8 cellular contexts compared by ENCODE assay signal in the genomic region with DNA sequence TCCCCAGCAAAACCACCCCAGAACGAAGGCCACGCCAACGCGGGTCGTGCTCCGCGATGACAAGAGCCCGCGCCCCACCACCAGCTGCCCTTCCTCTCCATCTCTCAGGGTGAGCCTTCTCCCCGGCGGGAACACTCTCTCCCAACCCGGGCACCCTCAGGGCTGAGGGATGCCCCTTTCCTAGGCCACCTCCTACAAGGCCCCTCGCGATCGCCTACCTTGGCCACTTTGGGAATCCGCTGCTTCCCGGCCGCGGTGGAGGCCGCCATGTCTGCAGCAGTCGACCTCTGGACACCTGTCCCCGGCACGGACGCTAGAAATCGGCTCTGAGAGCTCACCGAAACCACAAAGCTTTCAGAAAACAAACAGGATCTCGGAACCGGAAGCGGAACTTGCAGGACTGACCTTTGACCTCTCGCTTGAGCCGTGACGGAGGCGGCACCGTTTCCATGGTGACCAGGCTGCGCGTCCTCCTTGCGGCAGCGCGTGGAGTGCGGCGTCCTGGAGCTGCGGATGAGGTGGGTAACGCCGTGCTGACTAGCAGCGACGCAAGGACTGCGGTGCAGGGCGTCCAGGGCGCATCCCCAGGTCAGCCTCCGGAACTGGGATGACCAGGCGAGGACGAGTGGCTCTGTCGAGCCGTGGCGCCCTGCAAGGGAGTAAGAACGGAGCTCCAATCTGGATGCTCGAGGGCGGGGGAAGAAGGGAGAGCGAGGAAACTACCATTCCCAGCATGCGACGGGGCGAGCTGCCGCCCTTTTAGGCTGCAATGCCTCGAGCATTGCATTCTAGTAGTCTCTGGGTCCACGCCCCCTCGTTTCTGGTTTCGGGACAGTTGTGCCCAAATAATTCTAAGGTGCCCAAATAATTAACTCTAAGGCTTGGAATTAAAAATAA. TPM values are rescaled to one million over a fixed set of nuclear protein-coding genes. Genes with fewer than 3 reads are reported as not detected.
A peak's percentile ranks its signal among the peaks of the same experiment; 100 is the strongest.
DNase-seq lines count a peak whose midpoint lies in the region; ATAC-seq lines count a peak whose summit lies in the region.

A gene with protein sequence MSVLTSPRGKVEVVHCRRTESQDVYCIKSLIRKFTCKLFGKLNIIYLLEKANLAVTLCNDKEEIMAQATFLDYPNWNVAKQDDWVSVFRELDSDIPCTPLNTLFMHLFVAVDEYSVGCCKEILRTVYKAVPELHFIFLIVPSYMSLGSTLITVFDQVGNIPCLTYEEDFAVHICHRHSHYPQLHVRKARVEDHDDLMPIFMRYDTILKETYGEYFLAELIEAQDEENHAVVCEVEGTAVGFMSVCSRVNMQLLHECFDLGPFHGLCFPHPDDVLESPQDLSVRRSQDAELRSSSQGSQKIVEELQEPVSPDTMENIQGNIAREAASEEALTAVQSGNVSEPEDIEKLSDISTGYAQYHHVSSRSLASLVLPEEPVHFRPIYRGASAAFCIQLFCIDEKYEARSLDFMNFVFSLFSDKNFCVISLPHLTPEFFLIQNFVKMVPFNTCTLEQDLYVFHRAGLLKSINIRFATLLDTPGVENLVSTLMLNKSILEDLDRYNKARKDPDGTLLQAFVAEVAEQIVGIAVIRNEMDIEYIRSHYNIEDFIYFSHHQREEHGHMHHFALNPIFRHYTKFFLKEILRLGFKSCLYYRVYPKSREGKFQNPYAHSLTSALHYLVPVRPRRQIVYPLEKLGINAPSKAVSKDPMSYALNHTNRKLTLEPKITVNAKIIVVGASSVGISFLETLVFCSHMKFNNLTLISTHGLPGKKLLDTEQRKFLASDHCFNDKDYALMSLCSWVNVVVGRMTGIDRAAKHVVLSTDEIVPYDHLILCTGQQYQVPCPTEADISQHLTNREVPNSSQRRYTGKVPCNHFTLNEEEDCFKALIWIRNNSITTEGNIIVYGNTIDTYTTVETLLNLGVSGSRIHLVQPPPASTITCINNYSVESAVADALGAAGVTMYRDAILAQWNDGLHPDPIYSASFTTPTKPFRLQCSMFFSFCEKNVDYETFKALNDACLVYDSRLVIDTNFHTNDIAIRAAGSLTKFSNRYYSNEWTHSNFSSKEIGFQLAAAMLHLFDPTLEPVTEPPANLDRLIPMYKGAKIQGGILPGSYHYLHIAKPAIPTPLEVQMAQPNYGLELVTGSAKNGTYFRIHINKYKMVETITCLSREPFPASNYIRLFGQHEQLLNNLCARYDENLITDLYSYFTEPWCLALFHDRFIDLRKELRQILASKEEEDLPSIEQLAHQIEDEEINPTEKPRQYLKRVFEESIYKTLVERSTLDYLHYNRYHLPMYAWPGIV (plus strand): TSS at position 459 of the 897 bp plus-strand sequence. CDS start 4,122 bp downstream, outside the sequence.
A gene (minus strand): TSS at position 393 of the 897 bp plus-strand sequence. CDS start 124 bp downstream, at position 269.

- CTCF ChIA-PET in activated CD8-positive, alpha-beta memory T cell treated with anti-CD3 and anti-CD28 coated beads, Interleukin-2, amount 10 ng/mL, durations not matched to agents 7 days and 5 days (lab: Charles Lee), result interaction anchor here (0.7 to 2.6 kb wide), 7 partner anchors 19 to 1545 kb away, joined by 3 to 24 read pairs (median 3); a partner anchor contains a TSS

- H3K27me3 Mint-ChIP-seq in activated CD8-positive, alpha-beta memory T cell treated with anti-CD3 and anti-CD28 coated beads, Interleukin-2, amount 10 ng/mL, durations not matched to agents 7 days and 5 days, result no peaks in the 10 kb centered on the region
- H3K27me3 Mint-ChIP-seq in effector memory CD8-positive, alpha-beta T cell, result peaks cover 0 to 8% of the 10 kb centered on the region in 2 donors

- H3K4me3 Mint-ChIP-seq in activated CD8-positive, alpha-beta memory T cell treated with anti-CD3 and anti-CD28 coated beads, Interleukin-2, amount 10 ng/mL, durations not matched to agents 7 days and 5 days, result peak within 1 kb of the TSS; percentile 97
- H3K4me3 Mint-ChIP-seq in effector memory CD8-positive, alpha-beta T cell, result peak within 1 kb of the TSS; percentile 95 to 97

- ATAC-seq in GM21367 (IDR thresholded peaks at IDR 0.05; ENCODE audit: unreplicated experiment), result peak; percentile 92
- ATAC-seq in activated CD8-positive, alpha-beta memory T cell treated with anti-CD3 and anti-CD28 coated beads, Interleukin-2, amount 10 ng/mL, durations not matched to agents 7 days and 5 days, result peak; percentile 93
- peak; percentile 92 for ATAC-seq in effector memory CD8-positive, alpha-beta T cell (replicated peaks)

- peaks cover 22% of the 10 kb centered on the region for H3K36me3 Mint-ChIP-seq in activated CD8-positive, alpha-beta memory T cell treated with anti-CD3 and anti-CD28 coated beads, Interleukin-2, amount 10 ng/mL, durations not matched to agents 7 days and 5 days
- H3K36me3 Mint-ChIP-seq in effector memory CD8-positive, alpha-beta T cell (ENCODE audit: insufficient read depth), result peaks cover 47% of the 10 kb centered on the region

- H3K4me1 Mint-ChIP-seq in activated CD8-positive, alpha-beta memory T cell treated with anti-CD3 and anti-CD28 coated beads, Interleukin-2, amount 10 ng/mL, durations not matched to agents 7 days and 5 days, result peaks cover 22% of the 10 kb centered on the region
- peaks cover 15 to 19% of the 10 kb centered on the region in 2 donors for H3K4me1 Mint-ChIP-seq in effector memory CD8-positive, alpha-beta T cell (ENCODE audit: low read depth in 2 of 2)

- H3K9me3 Mint-ChIP-seq in activated CD8-positive, alpha-beta memory T cell treated with anti-CD3 and anti-CD28 coated beads, Interleukin-2, amount 10 ng/mL, durations not matched to agents 7 days and 5 days (ENCODE audit: low read depth), result no peaks in the 10 kb centered on the region
- no peaks in the 10 kb centered on the region for H3K9me3 Mint-ChIP-seq in effector memory CD8-positive, alpha-beta T cell

- DNase-seq in COR-L47 (lab: John Stamatoyannopoulos, UW) (peak; percentile 97), HT1080 (ENCODE audit: low read depth) (peak; percentile 92), NOMO-1 (lab: John Stamatoyannopoulos, UW; ENCODE audit: unreplicated experiment in 2 of 2) (peak; percentile 89 to 91), medulla oblongata (ENCODE audit: extremely low spot score) (peak; percentile 98)
- DNase-seq in activated CD8-positive, alpha-beta memory T cell treated with anti-CD3 and anti-CD28 coated beads, Interleukin-2, amount 10 ng/mL, durations not matched to agents 7 days and 5 days, result peak; percentile 98
- DNase-seq in effector memory CD8-positive, alpha-beta T cell, result peak; percentile 97 to 98 (median 98)
- DNase-seq in stimulated activated CD4-positive, alpha-beta T cell treated with anti-CD3 and anti-CD28 coated beads, TNF-alpha, amount 100 ng/mL, for 48 hours (ENCODE audit: low read depth in 3 of 3), result peak; percentile 94 to 97 (median 94)

- peak within 1 kb of the TSS; percentile 94 for H3K27ac Mint-ChIP-seq in activated CD8-positive, alpha-beta memory T cell treated with anti-CD3 and anti-CD28 coated beads, Interleukin-2, amount 10 ng/mL, durations not matched to agents 7 days and 5 days
- H3K27ac Mint-ChIP-seq in effector memory CD8-positive, alpha-beta T cell, result peak within 1 kb of the TSS; percentile 96 to 98

RNA-seq across cellular contexts. Expression of the first gene that starts in this region (rescaled TPM):
- 0.35 TPM in 1 of 2 replicates, not detected in the other for total RNA-seq in HT1080 (2014; rRNA removed; shearing (Covaris generic))
- polyA plus RNA-seq in HT1080 (2015; cell fraction: cytosol; rRNA removed), result not detected in 2 replicates
- 0.11 TPM in 1 of 2 replicates, not detected in the other for polyA plus RNA-seq in HT1080 (2015; cell fraction: nucleus; rRNA removed)
- not detected for total RNA-seq in activated CD8-positive, alpha-beta memory T cell treated with anti-CD3 and anti-CD28 coated beads, Interleukin-2, amount 10 ng/mL, durations not matched to agents 7 days and 5 days

RNA-seq across cellular contexts. Expression of the second gene that starts in this region (rescaled TPM):
- total RNA-seq in HT1080 (2014; rRNA removed; shearing (Covaris generic)), result 23.3 and 24.6 TPM in 2 replicates
- polyA plus RNA-seq in HT1080 (2015; cell fraction: cytosol; rRNA removed), result 18.5 and 24.7 TPM in 2 replicates
- 33.9 and 36.0 TPM in 2 replicates for polyA plus RNA-seq in HT1080 (2015; cell fraction: nucleus; rRNA removed)
- 10 to 100 TPM; 17.8 to 25.0 TPM for total RNA-seq in activated CD8-positive, alpha-beta memory T cell treated with anti-CD3 and anti-CD28 coated beads, Interleukin-2, amount 10 ng/mL, durations not matched to agents 7 days and 5 days

Comparison
In these comparisons a context has a peak if more than half of its experiments do, and no peak if none do; other contexts are left out.
1. Peak in every context shown above with its lines: DNase-seq and ATAC-seq.